Comparison of ENCODE assay signal across 8 cellular contexts in the genomic region with DNA sequence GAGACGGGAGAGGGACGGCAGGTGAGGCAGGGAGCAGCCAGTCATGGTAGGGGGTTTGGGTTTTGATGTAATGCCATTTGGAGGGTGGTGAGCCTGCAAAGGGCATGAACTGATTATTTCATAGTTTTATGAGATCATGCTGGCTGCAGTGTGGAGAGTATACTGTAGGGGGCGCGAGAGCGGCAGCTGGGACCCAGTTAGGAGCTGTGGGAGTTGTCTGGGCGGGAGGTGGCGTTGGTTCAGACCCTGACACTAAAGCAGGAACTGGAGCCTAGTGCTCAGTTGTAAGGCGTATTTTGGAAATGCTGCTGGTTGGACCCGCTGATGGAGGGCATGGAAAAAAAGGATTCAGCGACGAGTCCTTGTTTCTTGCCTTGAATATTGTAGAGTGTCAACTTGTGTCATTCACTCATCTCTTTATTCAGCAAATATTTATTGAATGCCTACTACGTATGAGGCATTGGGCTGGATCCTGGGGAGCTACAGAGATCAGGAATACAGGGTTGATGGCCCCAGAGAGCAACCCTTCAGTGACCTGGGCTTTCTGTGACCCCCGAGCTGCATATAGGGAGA. TPM values are rescaled to one million over a fixed set of nuclear protein-coding genes. Genes with fewer than 3 reads are reported as not detected.
DNase-seq lines count a peak whose midpoint lies in the region; ATAC-seq, FAIRE-seq and TF ChIP-seq lines count a peak whose summit lies in the region.

No MANE protein-coding gene starts in this region.

- peaks cover 0 to 2% (median 0%) of the 10 kb centered on the region in 7 donors for H3K9me3 Mint-ChIP-seq in naive B cell
- no peaks in the 10 kb centered on the region for H3K9me3 Mint-ChIP-seq in stimulated activated effector memory CD8-positive, alpha-beta T cell treated with anti-CD3 and anti-CD28 coated beads, Interleukin-12 subunit alpha, Interleukin-12 subunit beta, amount 100 ng/mL, for 72 hours

- H3K4me1 Mint-ChIP-seq in naive B cell: peaks cover 31 to 40% (median 40%) of the 10 kb centered on the region in 3 donors
- peaks cover 23% of the 10 kb centered on the region for H3K4me1 Mint-ChIP-seq in stimulated activated effector memory CD8-positive, alpha-beta T cell treated with anti-CD3 and anti-CD28 coated beads, Interleukin-12 subunit alpha, Interleukin-12 subunit beta, amount 100 ng/mL, for 72 hours

- DNase-seq in GM12892 (ENCODE audit: insufficient read length): peak; percentile 74
- peak; percentile 90 for DNase-seq in NOMO-1 treated with dmso at 0.1 percent for 144 hours (lab: John Stamatoyannopoulos, UW; ENCODE audit: unreplicated experiment)
- peak; percentile 61 for DNase-seq in activated CD8-positive, alpha-beta memory T cell treated with anti-CD3 and anti-CD28 coated beads, Interleukin-2, amount 50 U/mL, for 24 hours (ENCODE audit: extremely low read depth)
- peak; percentile 66 for DNase-seq in epithelial cell of esophagus (ENCODE audit: low read depth)
- peak; percentile 81 for DNase-seq in naive B cell
- DNase-seq in stimulated activated effector memory CD8-positive, alpha-beta T cell treated with anti-CD3 and anti-CD28 coated beads, Interleukin-12 subunit alpha, Interleukin-12 subunit beta, amount 100 ng/mL, for 72 hours (ENCODE audit: low spot score in 2 of 2): peak; percentile 87 to 94

- peak; percentile 78 for TF ChIP-seq CTCF in epithelial cell of esophagus (IDR thresholded peaks at IDR 0.05; ENCODE audit: insufficient read depth, low read depth, low read length, missing control alignments)

- peak overlapping the region in 4 of 8 donors; percentile 2 to 60 (median 40) for H3K4me3 Mint-ChIP-seq in naive B cell
- no peak overlapping the region for H3K4me3 Mint-ChIP-seq in stimulated activated effector memory CD8-positive, alpha-beta T cell treated with anti-CD3 and anti-CD28 coated beads, Interleukin-12 subunit alpha, Interleukin-12 subunit beta, amount 100 ng/mL, for 72 hours

- H3K4me3 ChIP-seq in epithelial cell of esophagus (ENCODE audit: low read length): no peak overlapping the region

- no peaks in the 10 kb centered on the region for H3K27me3 Mint-ChIP-seq in naive B cell

- no peaks in the 10 kb centered on the region for H3K36me3 Mint-ChIP-seq in naive B cell
- H3K36me3 Mint-ChIP-seq in stimulated activated effector memory CD8-positive, alpha-beta T cell treated with anti-CD3 and anti-CD28 coated beads, Interleukin-12 subunit alpha, Interleukin-12 subunit beta, amount 100 ng/mL, for 72 hours: no peaks in the 10 kb centered on the region

- FAIRE-seq in GM12892 (lab: Jason Lieb, UNC): peak; percentile 94

- ATAC-seq in HG03045 (IDR thresholded peaks at IDR 0.05; ENCODE audit: unreplicated experiment): peak; percentile 65
- peak; percentile 99 for ATAC-seq in naive B cell (ENCODE audit: low read depth in 2 of 2)
- peak; percentile 93 for ATAC-seq in stimulated activated effector memory CD8-positive, alpha-beta T cell treated with anti-CD3 and anti-CD28 coated beads, Interleukin-12 subunit alpha, Interleukin-12 subunit beta, amount 100 ng/mL, for 72 hours
- ATAC-seq in HG02970 (IDR thresholded peaks at IDR 0.05; ENCODE audit: low FRiP score, unreplicated experiment): no peak

- peak overlapping the region in 3 of 6 donors; percentile 70 to 83 (median 82) for H3K27ac Mint-ChIP-seq in naive B cell
- H3K27ac Mint-ChIP-seq in stimulated activated effector memory CD8-positive, alpha-beta T cell treated with anti-CD3 and anti-CD28 coated beads, Interleukin-12 subunit alpha, Interleukin-12 subunit beta, amount 100 ng/mL, for 72 hours: peak overlapping the region; percentile 3

- TF ChIP-seq POLR2A in GM12892 (IDR thresholded peaks at IDR 0.05; ENCODE audit: low read depth, low read length): no peak

RNA-seq across cellular contexts. Expression of gene KDM8, which starts 23.7 kb away (rescaled TPM):
- 2.3 TPM for polyA plus RNA-seq in GM12892 (2012; ENCODE audit: missing spikeins)
- polyA plus RNA-seq in naive B cell (ENCODE audit: low read depth in 6 of 6): 1 to 10 TPM in 5 of 6 donors, not detected in 1; 2.9 to 8.2 (median 4.2) TPM
